22 cellular contexts compared by ENCODE assay signal in the genomic region with DNA sequence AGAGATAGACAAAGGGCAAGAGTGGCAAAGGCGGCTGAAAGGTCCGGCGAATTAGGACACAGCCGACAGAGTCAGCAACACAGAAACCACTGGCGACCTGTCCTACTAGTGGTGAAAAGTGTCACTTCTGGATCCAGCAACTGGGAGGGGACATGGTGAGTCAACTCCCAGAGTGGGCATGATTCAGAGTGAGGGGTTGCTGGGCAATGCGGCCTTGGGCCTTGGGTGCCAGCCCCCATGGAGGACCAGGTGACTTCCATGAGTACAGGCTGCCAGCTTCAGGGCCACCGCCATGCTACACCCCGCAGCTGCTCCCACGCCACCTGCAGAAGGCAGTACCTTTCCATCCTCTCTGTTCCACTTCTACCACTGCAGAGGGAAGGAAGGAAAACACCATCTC.
A peak's percentile ranks its signal among the peaks of the same experiment; 100 is the strongest.
DNase-seq lines count a peak whose midpoint lies in the region; ATAC-seq, FAIRE-seq and TF ChIP-seq lines count a peak whose summit lies in the region.
"Had no signal": no experiment of that assay in that cellular context is flagged by ENCODE, and none has a peak within 500 bp of the region (broad histone marks: within the 10 kb centered on the region; RNA-seq: fewer than 3 reads in every experiment).

No MANE protein-coding gene starts in this region.

- peak overlapping the region; percentile 16; the same call in 1 of the 2 replicates for H3K27ac ChIP-seq in RWPE1
- H3K27ac ChIP-seq in spleen, result no peak overlapping the region
- H3K27ac ChIP-seq: SJSA1 had no signal

- TF ChIP-seq POLR2A in spleen (IDR thresholded peaks at IDR 0.05), result no peak
- no peak for TF ChIP-seq POLR2A in H54 (IDR thresholded peaks at IDR 0.05; ENCODE audit: low read depth, low read length)

- POLR2A ChIA-PET in RWPE1 (lab: Yijun Ruan, JAX; ENCODE audit: low non-redundant PET), result no interaction called here

- in situ Hi-C loops in G401 (cut with HindIII; ENCODE audit: low sequenced_read_pairs), result no loop called here

- H3K36me3 ChIP-seq in spleen, result no peaks in the 10 kb centered on the region
- H3K36me3 ChIP-seq: prostate gland, SJSA1, uterus had no signal

- no peaks in the 10 kb centered on the region for H3K9me3 ChIP-seq in spleen
- H3K9me3 ChIP-seq: prostate gland, SJSA1, uterus had no signal

- 90 to 96% (median 91%) methylated on average over 9 of the region's 9 CpGs for WGBS in spleen, 5 donors

- peak; percentile 50 for DNase-seq in activated effector memory CD4-positive, alpha-beta T cell treated with anti-CD3 and anti-CD28 coated beads, Interleukin-2, amount 50 U/mL, for 16 hours
- DNase-seq in activated effector memory CD4-positive, alpha-beta T cell treated with Interleukin-2 at 50 U/mL for 16 hours, result no peak
- DNase-seq in RWPE1 (ENCODE audit: low spot score) (no peak), myocyte (ENCODE audit: low read depth) (peak; percentile 22), spleen (peak; percentile 28), G401 (ENCODE audit: low spot score) (no peak), H54 (ENCODE audit: insufficient read length, low spot score) (no peak)
- DNase-seq: activated CD4-positive, alpha-beta T cell treated with anti-CD3 and anti-CD28 coated beads, Interleukin-2, amount 10 ng/mL, durations not matched to agents 24 days and 14 days; caudate nucleus; foreskin melanocyte; mesenchymal stem cell; natural killer cell; NCI-H146; NCI-H82; stimulated activated CD4-positive, alpha-beta T cell treated with anti-CD3 and anti-CD28 coated beads, Interleukin-12 subunit alpha, Interleukin-12 subunit beta, amount 100 ng/mL, for 4 hours; stimulated activated CD8-positive, alpha-beta memory T cell treated with anti-CD3 and anti-CD28 coated beads, Interleukin-4, amount 100 ng/mL, for 48 hours; uterus had no signal

- TF ChIP-seq CTCF in RWPE1 (conservative IDR thresholded peaks at IDR 0.05; ENCODE audit: low read depth) (no peak), spleen (IDR thresholded peaks at IDR 0.05 in 8 of 11, conservative IDR thresholded peaks at IDR 0.05 in 3 of 11) (no peak)

- ATAC-seq in GM21737 (IDR thresholded peaks at IDR 0.05; ENCODE audit: unreplicated experiment), result no peak
- ATAC-seq: K562, natural killer cell had no signal

- FAIRE-seq in H54 (lab: Jason Lieb, UNC), result no peak
- FAIRE-seq: G401.6, K562 had no signal

- no peaks in the 10 kb centered on the region for H3K27me3 ChIP-seq in spleen (replicated peaks in 1 of 7)
- H3K27me3 ChIP-seq: SJSA1, uterus had no signal

- intact Hi-C loops in spleen (cut with DNase I; ENCODE audit: low total_unique reads), result no loop called here

- H3K4me1 ChIP-seq in spleen, result peaks cover 0 to 51% (median 15%) of the 10 kb centered on the region in 6 donors

- no peak overlapping the region for H3K4me3 ChIP-seq in spleen
- H3K4me3 ChIP-seq: K562, prostate gland, SJSA1, uterus had no signal

- CTCF ChIA-PET in RWPE1 (lab: Yijun Ruan, JAX), result interaction anchor here (0.7 kb wide), 1 partner anchor 104 kb away, joined by 3 read pairs; no protein-coding TSS in a partner anchor

Comparison
In these comparisons a context has a peak if more than half of its experiments do, and no peak if none do; other contexts are left out.
1. DNase-seq: peak in activated effector memory CD4-positive, alpha-beta T cell treated with anti-CD3 and anti-CD28 coated beads, Interleukin-2, amount 50 U/mL, for 16 hours (single experiment), myocyte (single experiment) and spleen (single experiment); none in activated effector memory CD4-positive, alpha-beta T cell treated with Interleukin-2 at 50 U/mL for 16 hours (single experiment), RWPE1 (single experiment), G401 (single experiment) and H54 (single experiment).